ENCODE assay signal across 6 cellular contexts in genomic region chr17:81223758-81224122, GRCh38. TPM values are rescaled to one million over a fixed set of nuclear protein-coding genes. Genes with fewer than 3 reads are reported as not detected.
A peak's percentile ranks its signal among the peaks of the same experiment; 100 is the strongest.
DNase-seq lines count a peak whose midpoint lies in the region; ATAC-seq and TF ChIP-seq lines count a peak whose summit lies in the region.

No MANE protein-coding gene starts in this region.

- peaks cover 3% of the 10 kb centered on the region; the same call in 1 of the 2 replicates for H3K4me1 ChIP-seq in ES-I3 (ENCODE audit: insufficient read depth, low read length)
- peaks cover 0 to 19% (median 13%) of the 10 kb centered on the region in 4 donors for H3K4me1 ChIP-seq in Peyer's patch
- peaks cover 4% of the 10 kb centered on the region for H3K4me1 ChIP-seq in mesendoderm (ENCODE audit: control insufficient read depth, low read depth, low read length)

- DNase-seq in Peyer's patch (peak in 1 of 3 donors; percentile 56), mesendoderm (peak; percentile 47), AG20443 (ENCODE audit: low spot score) (no peak)

- H4K8ac ChIP-seq in mesendoderm (ENCODE audit: low read depth, low read length) = no peak overlapping the region

- no peak overlapping the region for H4K5ac ChIP-seq in mesendoderm (ENCODE audit: low read length)

- no peak overlapping the region for H2BK5ac ChIP-seq in mesendoderm (ENCODE audit: low read length)

- 0 out of 2 replicates have a peak, but pooled peaks cover 3% of the 10 kb centered on the region for H3K9me3 ChIP-seq in ES-I3 (ENCODE audit: control insufficient read depth, insufficient read depth, low read length)
- H3K9me3 ChIP-seq in Peyer's patch = no peaks in the 10 kb centered on the region

- peak overlapping the region in 3 of 4 donors; percentile 37 to 83 (median 51) for H3K4me3 ChIP-seq in Peyer's patch
- no peak overlapping the region for H3K4me3 ChIP-seq in mesendoderm (ENCODE audit: low read length)

- H3K27ac ChIP-seq in Peyer's patch (peak overlapping the region in 3 of 4 donors; percentile 18 to 78 (median 43)), mesendoderm (ENCODE audit: low read depth, low read length) (no peak overlapping the region)

- H3K27me3 ChIP-seq in Peyer's patch (no peaks in the 10 kb centered on the region), mesendoderm (ENCODE audit: insufficient read depth, low read length, poor library complexity) (no peaks in the 10 kb centered on the region)

- H3K56ac ChIP-seq in mesendoderm (ENCODE audit: low read length) = peak overlapping the region; percentile 96

- H3K18ac ChIP-seq in mesendoderm (ENCODE audit: low read length) = peak overlapping the region; percentile 5

- H3K4ac ChIP-seq in mesendoderm (ENCODE audit: low read depth, low read length) = no peak overlapping the region

- ATAC-seq in HG02981 (IDR thresholded peaks at IDR 0.05; ENCODE audit: unreplicated experiment) = no peak
- ATAC-seq in activated CD4-positive, CD25-positive, alpha-beta regulatory T cell treated with anti-CD3 and anti-CD28 coated beads, Interleukin-2, amount 50 U/mL, for 24 hours = no peak

- H3K9ac ChIP-seq in ES-I3 (ENCODE audit: low read depth, low read length) = peak overlapping the region; percentile 56
- H3K9ac ChIP-seq in mesendoderm (ENCODE audit: low read length) = peak overlapping the region; percentile 86

- H3K79me1 ChIP-seq in mesendoderm (ENCODE audit: low read length) = peaks cover 6% of the 10 kb centered on the region

- no peak for TF ChIP-seq POLR2A in Peyer's patch (IDR thresholded peaks at IDR 0.05)

- H2BK15ac ChIP-seq in mesendoderm (replicated peaks; ENCODE audit: low read depth) = no peak overlapping the region

- no peak for TF ChIP-seq CTCF in Peyer's patch (IDR thresholded peaks at IDR 0.05)

- H3K79me2 ChIP-seq in mesendoderm (ENCODE audit: control insufficient read depth, insufficient read depth, low read length) = no peaks in the 10 kb centered on the region

- H3K23ac ChIP-seq in mesendoderm (ENCODE audit: low read length) = no peak overlapping the region

- H2BK120ac ChIP-seq in mesendoderm (ENCODE audit: low read depth, low read length) = no peak overlapping the region

- no CpG with 5 or more reads among the region's 11 CpGs for WGBS in mesendoderm (ENCODE audit: extremely low coverage, insufficient coverage, low lambda C conversion rate)

- H2AK5ac ChIP-seq in mesendoderm (ENCODE audit: low read length) = no peak overlapping the region

- H3K4me2 ChIP-seq in mesendoderm (ENCODE audit: low read length) = peak overlapping the region; percentile 81

- H3K36me3 ChIP-seq in ES-I3 (ENCODE audit: insufficient read depth, low read length) = no peaks in the 10 kb centered on the region
- H3K36me3 ChIP-seq in Peyer's patch = no peaks in the 10 kb centered on the region
- no peaks in the 10 kb centered on the region for H3K36me3 ChIP-seq in mesendoderm (ENCODE audit: control insufficient read depth, insufficient read depth, low read length)

RNA-seq across cellular contexts. Expression of gene CEP131, which starts 1.0 kb away (rescaled TPM):
- total RNA-seq in Peyer's patch = 10 to 100 TPM in 2 of 4 donors, 1 to 10 TPM in 2; 3.5 to 77.6 (median 9.8) TPM
- 9.2 TPM for polyA plus RNA-seq in mesendoderm (2013, experiment 1 of 2)
- polyA plus RNA-seq in mesendoderm (2013, experiment 2 of 2) = 9.0 TPM

RNA-seq across cellular contexts. Expression of gene TEPSIN, which starts 15.1 kb away (rescaled TPM):
- 100 to 1,000 TPM in 1 of 4 donors, 10 to 100 TPM in 3; 38.0 to 156 (median 79.4) TPM for total RNA-seq in Peyer's patch
- 13.5 TPM for polyA plus RNA-seq in mesendoderm (2013, experiment 1 of 2)
- 13.2 TPM for polyA plus RNA-seq in mesendoderm (2013, experiment 2 of 2)

RNA-seq across cellular contexts. Expression of gene NDUFAF8, which starts 15.4 kb away (rescaled TPM):
- 10 to 100 TPM; 17.8 to 62.7 (median 25.2) TPM for total RNA-seq in Peyer's patch
- 229 TPM for polyA plus RNA-seq in mesendoderm (2013, experiment 1 of 2)
- polyA plus RNA-seq in mesendoderm (2013, experiment 2 of 2) = 218 TPM

RNA-seq across cellular contexts. Expression of gene AATK, which starts 57.7 kb away (rescaled TPM):
- 100 to 1,000 TPM in 3 of 4 donors, 10 to 100 TPM in 1; 23.9 to 190 (median 123) TPM for total RNA-seq in Peyer's patch
- 0.34 TPM for polyA plus RNA-seq in mesendoderm (2013, experiment 1 of 2)
- 0.21 TPM for polyA plus RNA-seq in mesendoderm (2013, experiment 2 of 2)

RNA-seq across cellular contexts. Expression of gene PVALEF, which starts 58.4 kb away (rescaled TPM):
- not detected for total RNA-seq in Peyer's patch
- polyA plus RNA-seq in mesendoderm (2013, experiment 1 of 2) = not detected
- not detected for polyA plus RNA-seq in mesendoderm (2013, experiment 2 of 2)
